Comparison of ENCODE assay signal across 1 cellular context in genomic region chr19:58513213-58513693, GRCh38.
TF ChIP-seq lines count a peak whose summit lies in the region.

No MANE protein-coding gene starts in this region.

TF ChIP-seq in HepG2, 621 proteins besides CTCF, POLR2A, EP300 and RAD21:
- no peak for TF ChIP-seq ATRX (CRISPR knock-in tag; IDR thresholded peaks at IDR 0.05; ENCODE audit: borderline replicate concordance)
- TF ChIP-seq ZNF235 (CRISPR knock-in tag; IDR thresholded peaks at IDR 0.05; ENCODE audit: borderline replicate concordance), result no peak
- TF ChIP-seq ZC3H4 (CRISPR knock-in tag; IDR thresholded peaks at IDR 0.05; ENCODE audit: borderline replicate concordance), result no peak
- no peak for TF ChIP-seq ZBTB8A (CRISPR knock-in tag; IDR thresholded peaks at IDR 0.05; ENCODE audit: borderline replicate concordance, low read depth)
- no peak for TF ChIP-seq GABPA (IDR thresholded peaks at IDR 0.05; ENCODE audit: low read depth, low read length)
- no peak for TF ChIP-seq GABPA (CRISPR knock-in tag; IDR thresholded peaks at IDR 0.05; ENCODE audit: low read depth)
- TF ChIP-seq ZNF674 (CRISPR knock-in tag; IDR thresholded peaks at IDR 0.05; ENCODE audit: low read depth), result no peak
- no peak for TF ChIP-seq RARA (CRISPR knock-in tag; IDR thresholded peaks at IDR 0.05)
- 0 out of 2 replicates have a peak, but pooled peaks have one; percentile 0 for TF ChIP-seq ZNF609 (CRISPR knock-in tag; IDR thresholded peaks at IDR 0.05; ENCODE audit: borderline replicate concordance)
- TF ChIP-seq HES4 (CRISPR knock-in tag; IDR thresholded peaks at IDR 0.05; ENCODE audit: borderline replicate concordance), result no peak
- TF ChIP-seq PHB2 (IDR thresholded peaks at IDR 0.05; ENCODE audit: partially characterized antibody), result no peak
- no peak for TF ChIP-seq ZNF441 (CRISPR knock-in tag; IDR thresholded peaks at IDR 0.05; ENCODE audit: borderline replicate concordance)
- TF ChIP-seq SETDB1 (CRISPR knock-in tag; IDR thresholded peaks at IDR 0.05; ENCODE audit: borderline replicate concordance), result no peak
- TF ChIP-seq E2F1 (CRISPR knock-in tag; IDR thresholded peaks at IDR 0.05), result no peak
- 0 out of 2 replicates have a peak, but pooled peaks have one; percentile 61 for TF ChIP-seq ZFP82 (CRISPR knock-in tag; IDR thresholded peaks at IDR 0.05; ENCODE audit: borderline replicate concordance)
- TF ChIP-seq DNMT3B (CRISPR knock-in tag; conservative IDR thresholded peaks at IDR 0.05), result no peak
- TF ChIP-seq IRF2 (CRISPR knock-in tag; IDR thresholded peaks at IDR 0.05), result no peak
- no peak for TF ChIP-seq KAT7 (CRISPR knock-in tag; IDR thresholded peaks at IDR 0.05; ENCODE audit: borderline replicate concordance)
- 0 out of 2 replicates have a peak, but pooled peaks have one; percentile 3 for TF ChIP-seq ZNF543 (CRISPR knock-in tag; IDR thresholded peaks at IDR 0.05)
- TF ChIP-seq ZKSCAN8 (CRISPR knock-in tag; IDR thresholded peaks at IDR 0.05; ENCODE audit: borderline replicate concordance), result no peak
- TF ChIP-seq ZNF10 (CRISPR knock-in tag; IDR thresholded peaks at IDR 0.05; ENCODE audit: borderline replicate concordance, low read depth), result no peak
- TF ChIP-seq KAT8 (CRISPR knock-in tag; IDR thresholded peaks at IDR 0.05), result no peak
- 0 out of 2 replicates have a peak, but pooled peaks have one; percentile 4 for TF ChIP-seq ZNF670 (CRISPR knock-in tag; IDR thresholded peaks at IDR 0.05; ENCODE audit: borderline replicate concordance)
- TF ChIP-seq CEBPG (CRISPR knock-in tag; IDR thresholded peaks at IDR 0.05), result no peak
TF ChIP-seq in HepG2: peak in this region for 4.
